In the genomic region with DNA sequence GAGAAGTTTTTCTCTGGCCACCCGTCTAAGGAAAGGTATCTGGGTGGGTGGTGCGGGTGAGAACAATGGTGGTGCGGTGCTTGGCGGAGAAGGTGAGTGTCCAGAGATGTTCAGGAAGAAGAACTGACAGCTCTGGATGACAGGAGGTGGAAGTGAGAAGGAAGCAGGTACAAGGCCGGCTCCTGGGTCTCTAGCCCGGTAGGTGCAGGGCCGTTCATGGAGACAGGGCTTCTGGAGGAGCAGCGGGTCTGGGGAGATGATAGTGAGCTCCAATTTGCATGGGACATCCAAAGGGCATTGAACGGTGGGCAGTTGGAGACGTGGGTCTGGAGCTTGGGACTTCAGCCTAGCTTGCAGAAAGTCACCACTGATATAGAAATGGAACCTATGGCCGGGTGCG, we compare ENCODE assay signal across 12 cellular contexts. TPM values are rescaled to one million over a fixed set of nuclear protein-coding genes. Genes with fewer than 3 reads are reported as not detected.
A peak's percentile ranks its signal among the peaks of the same experiment; 100 is the strongest.
DNase-seq lines count a peak whose midpoint lies in the region; ATAC-seq, FAIRE-seq and TF ChIP-seq lines count a peak whose summit lies in the region.
"Had no signal": no experiment of that assay in that cellular context is flagged by ENCODE, and none has a peak within 500 bp of the region (broad histone marks: within the 10 kb centered on the region; RNA-seq: fewer than 3 reads in every experiment).

No MANE protein-coding gene starts in this region.

- H3K9me3 Mint-ChIP-seq in brain: peaks cover 0 to 6% (median 3%) of the 10 kb centered on the region in 5 experiments
- H3K9me3 Mint-ChIP-seq in nephron progenitor cell: peaks cover 22% of the 10 kb centered on the region

- no peak for TF ChIP-seq CTCF in A673 (conservative IDR thresholded peaks at IDR 0.05; ENCODE audit: low read depth, low read length)
- TF ChIP-seq CTCF in HFF-Myc (IDR thresholded peaks at IDR 0.05; ENCODE audit: low read depth, low read length, missing control alignments): no peak
- TF ChIP-seq CTCF in brain (conservative IDR thresholded peaks at IDR 0.05): no peak
- no peak for TF ChIP-seq CTCF in nephron progenitor cell (IDR thresholded peaks at IDR 0.05)

- H3K27ac Mint-ChIP-seq in brain (peak overlapping the region; percentile 22 to 92 (median 82)), nephron progenitor cell (no peak overlapping the region)

- FAIRE-seq in RCC 7860 (lab: Jason Lieb, UNC): no peak

- H3K9me3 ChIP-seq in A673 (ENCODE audit: low read depth, low read length, poor library complexity, severe bottlenecking): no peaks in the 10 kb centered on the region
- H3K9me3 ChIP-seq: heart left ventricle had no signal

- H3K4me3 Mint-ChIP-seq in brain (peak overlapping the region; percentile 87 to 89 (median 88)), nephron progenitor cell (peak overlapping the region; percentile 85)

- H3K4me1 ChIP-seq in A673 (ENCODE audit: insufficient read depth, low read length, poor library complexity, severe bottlenecking): no peaks in the 10 kb centered on the region

- H3K27me3 Mint-ChIP-seq in brain (peaks cover 10% of the 10 kb centered on the region), nephron progenitor cell (ENCODE audit: low read depth, poor library complexity) (peaks cover 36% of the 10 kb centered on the region)

- POLR2A ChIA-PET in A673 (lab: Charles Lee; ENCODE audit: low non-redundant PET): no interaction called here

- H3K36me3 Mint-ChIP-seq in brain: no peaks in the 10 kb centered on the region
- no peaks in the 10 kb centered on the region for H3K36me3 Mint-ChIP-seq in nephron progenitor cell (ENCODE audit: low read depth)

- intact Hi-C loops in A673 (cut with micrococcal nuclease; ENCODE audit: unreplicated experiment): no loop called here

- BruUV-seq in A673 (replicated peaks; lab: Mats Ljungman, UMichigan): no TSS peak

- DNase-seq in A673 (ENCODE audit: low spot score) (no peak), HFF-Myc (ENCODE audit: extremely low read depth, low read depth) (no peak), nephron progenitor cell (no peak), NCI-H2196 (lab: John Stamatoyannopoulos, UW; ENCODE audit: unreplicated experiment) (no peak), NCI-H1930 (lab: John Stamatoyannopoulos, UW) (no peak), RCC 7860 (ENCODE audit: low spot score) (no peak)
- DNase-seq: central memory CD4-positive, alpha-beta T cell; heart left ventricle; NCI-H187 treated with DMSO at 0.1 percent for 48 hours had no signal

- no peak for ATAC-seq in GM18511 (IDR thresholded peaks at IDR 0.05; ENCODE audit: unreplicated experiment)

- H3K36me3 ChIP-seq in A673 (ENCODE audit: insufficient read depth, low read length, poor library complexity, severe bottlenecking): no peaks in the 10 kb centered on the region
- H3K36me3 ChIP-seq: heart left ventricle had no signal

- peak overlapping the region; percentile 32 for H3K4me3 ChIP-seq in A673 (ENCODE audit: low read depth, low read length, poor library complexity, severe bottlenecking)
- H3K4me3 ChIP-seq in HFF-Myc (replicated peaks; ENCODE audit: low read depth, low read length): peak overlapping the region; percentile 30; the same call in 1 of the 2 replicates

- H3K4me1 Mint-ChIP-seq in brain (peaks cover 12% of the 10 kb centered on the region), nephron progenitor cell (peaks cover 11% of the 10 kb centered on the region)

- H3K27ac ChIP-seq in A673 (ENCODE audit: low read depth, low read length, poor library complexity, severe bottlenecking): no peak overlapping the region
- H3K27ac ChIP-seq: RWPE1 had no signal

- CTCF ChIA-PET in A673 (lab: Charles Lee): no interaction called here

- H3K27me3 ChIP-seq in A673 (replicated peaks; ENCODE audit: insufficient read depth, low read depth, low read length, poor library complexity): peaks cover 5% of the 10 kb centered on the region
- H3K27me3 ChIP-seq: heart left ventricle had no signal

RNA-seq across cellular contexts. Expression of a gene that starts 1.0 kb away (rescaled TPM):
- 6.3 and 9.0 TPM in 2 replicates for total RNA-seq in A673 (2021)
- polyA plus RNA-seq in brain (ENCODE audit: insufficient read depth, low read depth, low replicate concordance): 26.8 TPM

RNA-seq across cellular contexts. Expression of a gene that starts 17.3 kb away (rescaled TPM):
- 19.6 and 23.8 TPM in 2 replicates for total RNA-seq in A673 (2021)
- 0.78 TPM for polyA plus RNA-seq in brain (ENCODE audit: insufficient read depth, low read depth, low replicate concordance)
